20 cellular contexts compared by ENCODE assay signal in the genomic region with DNA sequence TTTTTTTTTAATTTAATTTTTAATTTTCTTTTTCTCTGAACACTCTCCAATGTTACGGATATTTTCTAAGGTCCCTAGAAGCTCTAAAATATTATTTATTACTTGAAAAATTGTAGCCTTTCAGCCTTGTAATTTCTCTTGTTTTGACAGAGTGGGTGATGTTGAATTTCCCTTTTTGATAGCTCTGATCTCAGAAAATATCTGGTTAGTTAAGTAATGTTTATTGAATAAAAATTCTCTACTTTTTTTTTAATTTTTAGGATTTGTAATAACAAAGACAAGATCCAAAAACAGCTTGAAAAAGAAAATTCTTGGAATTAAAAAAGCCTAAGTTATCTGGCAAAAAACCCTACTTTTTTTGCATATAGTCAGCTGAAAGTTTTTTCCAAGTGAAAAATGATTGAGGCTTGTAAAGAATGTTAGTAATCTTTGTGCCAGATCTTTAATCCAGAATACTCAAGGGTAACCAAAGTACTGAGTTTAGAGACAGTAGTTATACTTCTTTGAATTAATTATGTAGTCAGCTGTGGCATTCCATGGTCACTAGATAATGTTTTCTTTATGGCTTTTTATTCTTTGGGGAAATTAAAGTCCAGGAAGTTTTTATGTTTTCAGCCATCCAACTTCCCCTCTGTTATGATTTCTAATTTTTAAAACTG. TPM values are rescaled to one million over a fixed set of nuclear protein-coding genes. Genes with fewer than 3 reads are reported as not detected.
DNase-seq lines count a peak whose midpoint lies in the region; ATAC-seq and TF ChIP-seq lines count a peak whose summit lies in the region.
"Had no signal": no experiment of that assay in that cellular context is flagged by ENCODE, and none has a peak within 500 bp of the region (broad histone marks: within the 10 kb centered on the region; RNA-seq: fewer than 3 reads in every experiment).

No MANE protein-coding gene starts in this region.

- ATAC-seq in gastroesophageal sphincter (peak; percentile 57), GM21381 (IDR thresholded peaks at IDR 0.05; ENCODE audit: unreplicated experiment) (no peak)
- ATAC-seq: activated CD8-positive, alpha-beta T cell treated with anti-CD3 and anti-CD28 coated beads, Interleukin-2, amount 10 ng/mL, durations not matched to agents 7 days and 5 days; left lobe of liver had no signal

- peaks cover 6% of the 10 kb centered on the region for H3K36me3 Mint-ChIP-seq in nephron progenitor cell (ENCODE audit: low read depth)

- 36% methylated on average over 1 of the region's 1 CpG; no CpG with 5 or more reads in 1 of the 2 donors for WGBS in gastroesophageal sphincter (ENCODE audit: low coverage in 1 of 2), 2 donors

- H3K36me3 ChIP-seq in BJ (ENCODE audit: control insufficient read depth, insufficient read depth, low read length) (no peaks in the 10 kb centered on the region), gastroesophageal sphincter (no peaks in the 10 kb centered on the region), parathyroid adenoma (ENCODE audit: control insufficient read depth, insufficient read depth, low read length) (no peaks in the 10 kb centered on the region)
- H3K36me3 ChIP-seq: cardiac muscle cell, stomach had no signal

- no peak overlapping the region for H2AFZ ChIP-seq in parathyroid adenoma

- TF ChIP-seq POLR2A in gastroesophageal sphincter (IDR thresholded peaks at IDR 0.05): no peak

- H3K4me3 ChIP-seq in BJ (ENCODE audit: low read depth, low read length) (no peak overlapping the region), gastroesophageal sphincter (no peak overlapping the region), parathyroid adenoma (ENCODE audit: low read depth, low read length) (no peak overlapping the region)
- H3K4me3 ChIP-seq: cardiac muscle cell, SK-N-MC, stomach had no signal

- peaks cover 27% of the 10 kb centered on the region for H3K9me3 Mint-ChIP-seq in nephron progenitor cell

- peaks cover 0 to 16% (median 0%) of the 10 kb centered on the region in 3 donors for H3K9me3 ChIP-seq in gastroesophageal sphincter
- H3K9me3 ChIP-seq in parathyroid adenoma (ENCODE audit: control insufficient read depth, low read length): no peaks in the 10 kb centered on the region

- H3K27me3 Mint-ChIP-seq in nephron progenitor cell (ENCODE audit: low read depth, poor library complexity): no peaks in the 10 kb centered on the region

- peak overlapping the region; percentile 19 for H3K4me2 ChIP-seq in parathyroid adenoma (ENCODE audit: low read length)

- H3K79me2 ChIP-seq in parathyroid adenoma: peaks cover 17% of the 10 kb centered on the region

- H3K27ac ChIP-seq in gastroesophageal sphincter: peak overlapping the region in 1 of 4 donors; percentile 9
- H3K27ac ChIP-seq in parathyroid adenoma: no peak overlapping the region
- H3K27ac ChIP-seq: cardiac muscle cell, SK-N-MC, stomach had no signal

- H3K4me1 Mint-ChIP-seq in nephron progenitor cell: no peaks in the 10 kb centered on the region
- H3K4me1 Mint-ChIP-seq: neural crest cell had no signal

- no peak overlapping the region for H3K27ac Mint-ChIP-seq in nephron progenitor cell
- H3K27ac Mint-ChIP-seq: activated CD8-positive, alpha-beta T cell treated with anti-CD3 and anti-CD28 coated beads, Interleukin-2, amount 10 ng/mL, durations not matched to agents 7 days and 5 days had no signal

- CTCF ChIA-PET in BJ (lab: Yijun Ruan, JAX): interaction anchor here (0.6 to 1.7 kb wide), 3 partner anchors 10 to 64 kb away, joined by 3 to 5 read pairs (median 3); no protein-coding TSS in a partner anchor

- no peak for TF ChIP-seq CTCF in BJ (IDR thresholded peaks at IDR 0.05; ENCODE audit: insufficient read depth, low read depth, low read length)
- no peak for TF ChIP-seq CTCF in gastroesophageal sphincter (IDR thresholded peaks at IDR 0.05)
- TF ChIP-seq CTCF in parathyroid adenoma (IDR thresholded peaks at IDR 0.05): no peak
- no peak for TF ChIP-seq CTCF in nephron progenitor cell (IDR thresholded peaks at IDR 0.05)

- H3K9ac ChIP-seq in parathyroid adenoma: no peak overlapping the region

- TF ChIP-seq EP300 in gastroesophageal sphincter (IDR thresholded peaks at IDR 0.05): no peak

- no peak overlapping the region for H3K4me3 Mint-ChIP-seq in nephron progenitor cell
- H3K4me3 Mint-ChIP-seq: activated CD8-positive, alpha-beta T cell treated with anti-CD3 and anti-CD28 coated beads, Interleukin-2, amount 10 ng/mL, durations not matched to agents 7 days and 5 days; neural crest cell had no signal

- H3K27me3 ChIP-seq in BJ (ENCODE audit: control insufficient read depth, insufficient read depth, low read length): no peaks in the 10 kb centered on the region
- no peaks in the 10 kb centered on the region for H3K27me3 ChIP-seq in gastroesophageal sphincter
- no peaks in the 10 kb centered on the region for H3K27me3 ChIP-seq in parathyroid adenoma (ENCODE audit: control insufficient read depth, insufficient read depth, low read length)
- H3K27me3 ChIP-seq: cardiac muscle cell, stomach had no signal

- POLR2A ChIA-PET in BJ (lab: Charles Lee): interaction anchor here (0.6 kb wide), 1 partner anchor 47 kb away, joined by 3 read pairs; no protein-coding TSS in a partner anchor

- DNase-seq in BJ (ENCODE audit: low read depth): peak; percentile 61
- peak; percentile 63 for DNase-seq in amniotic epithelial cell (ENCODE audit: low read depth)
- no peak for DNase-seq in nephron progenitor cell
- DNase-seq in stimulated activated naive CD4-positive, alpha-beta T cell (lab: John Stamatoyannopoulos, UW): no peak
- DNase-seq in DMS153 treated with DMSO at 0.1 percent for 48 hours (lab: John Stamatoyannopoulos, UW; ENCODE audit: unreplicated experiment): no peak
- DNase-seq: activated CD8-positive, alpha-beta T cell treated with anti-CD3 and anti-CD28 coated beads, Interleukin-2, amount 10 ng/mL, durations not matched to agents 7 days and 5 days; activated gamma-delta T cell; C1 segment of cervical spinal cord; DND-41; head of caudate nucleus; NCI-H1694; NCI-H510A treated with DMSO at 0.1 percent for 48 hours; stomach had no signal

- H3K4me1 ChIP-seq in gastroesophageal sphincter (peaks cover 0 to 32% (median 8%) of the 10 kb centered on the region in 3 donors), parathyroid adenoma (no peaks in the 10 kb centered on the region)

RNA-seq across cellular contexts. Expression of a gene that starts 26.8 kb away (rescaled TPM):
- polyA plus RNA-seq in BJ (2011; rRNA removed): 2.3 and 3.3 TPM in 2 replicates
- 2.7 and 3.2 TPM in 2 replicates for polyA minus RNA-seq in BJ (2011; rRNA and poly(A)+ RNA removed)
- 10 to 100 TPM; 16.9 to 26.6 (median 17.9) TPM for total RNA-seq in gastroesophageal sphincter

Comparison
In these comparisons a context has a peak if more than half of its experiments do, and no peak if none do; other contexts are left out.
1. DNase-seq: peak in BJ (single experiment) and amniotic epithelial cell (single experiment); none in nephron progenitor cell (single experiment), stimulated activated naive CD4-positive, alpha-beta T cell (0 of 6) and DMS153 treated with DMSO at 0.1 percent for 48 hours (single experiment).